Comparison of ENCODE assay signal across 8 cellular contexts in the genomic region with DNA sequence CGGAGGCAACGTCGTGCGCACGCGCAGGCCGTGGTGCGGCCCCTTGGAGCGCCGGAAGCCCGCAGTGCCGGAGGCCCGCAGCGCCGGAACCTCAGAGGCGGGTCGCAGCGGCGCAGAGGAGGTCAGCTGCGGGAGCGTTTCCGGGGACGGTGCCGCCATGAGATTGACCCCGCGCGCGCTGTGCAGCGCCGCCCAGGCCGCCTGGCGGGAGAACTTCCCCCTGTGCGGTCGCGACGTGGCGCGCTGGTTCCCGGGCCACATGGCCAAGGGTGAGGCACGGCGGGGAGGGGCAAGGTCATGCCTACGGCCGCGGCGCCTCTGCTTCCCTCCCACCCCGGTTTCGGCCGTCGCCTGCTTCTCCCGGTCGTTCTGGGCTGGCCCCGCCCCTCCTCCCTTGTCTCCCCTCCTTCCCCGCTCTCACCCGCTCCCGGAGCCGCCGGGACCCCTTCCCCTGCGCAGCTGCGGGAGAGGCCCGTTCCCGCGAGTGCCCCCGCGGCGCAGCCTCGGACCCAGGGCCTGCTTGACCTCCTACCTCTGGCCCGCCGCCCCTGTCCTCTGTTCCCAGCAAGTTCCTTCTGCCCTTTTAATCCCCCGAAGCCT.
DNase-seq lines count a peak whose midpoint lies in the region; ATAC-seq and TF ChIP-seq lines count a peak whose summit lies in the region.

A gene with protein sequence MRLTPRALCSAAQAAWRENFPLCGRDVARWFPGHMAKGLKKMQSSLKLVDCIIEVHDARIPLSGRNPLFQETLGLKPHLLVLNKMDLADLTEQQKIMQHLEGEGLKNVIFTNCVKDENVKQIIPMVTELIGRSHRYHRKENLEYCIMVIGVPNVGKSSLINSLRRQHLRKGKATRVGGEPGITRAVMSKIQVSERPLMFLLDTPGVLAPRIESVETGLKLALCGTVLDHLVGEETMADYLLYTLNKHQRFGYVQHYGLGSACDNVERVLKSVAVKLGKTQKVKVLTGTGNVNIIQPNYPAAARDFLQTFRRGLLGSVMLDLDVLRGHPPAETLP (plus strand): TSS at position 94 of the 600 bp plus-strand sequence. CDS start 64 bp downstream, at position 158.

- no peak for TF ChIP-seq CTCF in AG10803 (conservative IDR thresholded peaks at IDR 0.05; ENCODE audit: low read length)

- peak; percentile 87 for DNase-seq in AG10803 (ENCODE audit: low read depth)
- DNase-seq in NCI-H345 treated with DMSO at 0.1 percent for 48 hours (lab: John Stamatoyannopoulos, UW; ENCODE audit: unreplicated experiment): peak; percentile 68
- DNase-seq in activated CD4-positive, CD25-positive, alpha-beta regulatory T cell treated with anti-CD3 and anti-CD28 coated beads, Interleukin-2, amount 50 U/mL, for 72 hours: peak; percentile 98
- DNase-seq in kidney tubule cell (ENCODE audit: low spot score): peak; percentile 95
- DNase-seq in stimulated activated CD4-positive, alpha-beta T cell treated with anti-CD3 and anti-CD28 coated beads, Interleukin-1b, Interleukin-23, amount 100 ng/mL, for 24 hours (ENCODE audit: low read depth in 4 of 4, low spot score in 1 of 4): peak in 3 of 4 experiments; percentile 93 to 94 (median 93)

- H3K4me3 ChIP-seq in AG10803 (ENCODE audit: low read length): peak within 1 kb of the TSS; percentile 82

- ATAC-seq in GM18909 (IDR thresholded peaks at IDR 0.05; ENCODE audit: poor library complexity, unreplicated experiment): peak; percentile 65
- ATAC-seq in HG03159 (IDR thresholded peaks at IDR 0.05; ENCODE audit: unreplicated experiment): peak; percentile 65

- peak within 1 kb of the TSS; percentile 69 for H3K27ac ChIP-seq in cingulate gyrus (ENCODE audit: low read depth, low read length)

Comparison
In these comparisons a context has a peak if more than half of its experiments do, and no peak if none do; other contexts are left out.
1. Peak in every context shown above with its lines: DNase-seq, ATAC-seq, H3K4me3 ChIP-seq and H3K27ac ChIP-seq.